8 cellular contexts compared by ENCODE assay signal in the genomic region with DNA sequence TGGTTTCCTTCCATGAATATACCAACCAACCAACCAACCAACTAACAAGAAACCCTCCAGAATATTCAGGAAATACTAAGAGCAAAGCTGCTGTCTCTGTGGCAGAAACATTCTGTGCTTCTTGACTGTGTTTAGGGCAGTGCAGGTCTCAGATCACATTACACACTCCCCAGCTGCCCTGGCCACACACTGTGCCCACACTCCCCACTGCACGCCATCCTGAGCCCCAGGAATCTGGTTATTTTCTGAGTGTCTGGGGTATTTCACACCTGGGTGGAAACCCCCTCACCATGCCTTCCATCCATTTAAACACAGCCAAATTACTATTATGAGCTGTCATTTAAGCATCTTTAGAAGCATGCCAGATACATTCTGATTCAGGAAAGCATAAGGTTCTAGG.
DNase-seq lines count a peak whose midpoint lies in the region; ATAC-seq, FAIRE-seq and TF ChIP-seq lines count a peak whose summit lies in the region.

No MANE protein-coding gene starts in this region.

- H3K79me1 ChIP-seq in trophoblast cell (ENCODE audit: low read length) = no peaks in the 10 kb centered on the region

- H3K27me3 ChIP-seq in Caco-2 (replicated peaks; ENCODE audit: control insufficient read depth, insufficient read depth, low read length) = no peaks in the 10 kb centered on the region
- H3K27me3 ChIP-seq in pancreas = no peaks in the 10 kb centered on the region
- no peaks in the 10 kb centered on the region for H3K27me3 ChIP-seq in trophoblast cell (ENCODE audit: insufficient read depth, low read length)

- no peak overlapping the region for H3K27ac ChIP-seq in pancreas
- H3K27ac ChIP-seq in trophoblast cell (ENCODE audit: low read depth, low read length) = no peak overlapping the region

- H3K9ac ChIP-seq in trophoblast cell (ENCODE audit: low read length) = no peak overlapping the region

- H3K27me3 Mint-ChIP-seq in Caco-2 (ENCODE audit: insufficient read depth, unreplicated experiment) = no peaks in the 10 kb centered on the region
- H3K27me3 Mint-ChIP-seq in activated naive CD8-positive, alpha-beta T cell treated with anti-CD3 and anti-CD28 coated beads for 36 hours = peaks cover 46% of the 10 kb centered on the region
- peaks cover 3% of the 10 kb centered on the region for H3K27me3 Mint-ChIP-seq in endothelial cell (ENCODE audit: unreplicated experiment)

- no TSS peak for BruUV-seq in Caco-2 (replicated peaks; lab: Mats Ljungman, UMichigan)

- no peak overlapping the region for H2BK12ac ChIP-seq in trophoblast cell (ENCODE audit: low read length)

- no peak overlapping the region for H2BK120ac ChIP-seq in trophoblast cell (ENCODE audit: insufficient read depth, low read length, poor library complexity)

- H2AFZ ChIP-seq in trophoblast cell (ENCODE audit: insufficient read depth, low read length, poor library complexity) = no peak overlapping the region

- no peak overlapping the region for H3K4me2 ChIP-seq in trophoblast cell (ENCODE audit: low read length)

- ATAC-seq in HG03565 (IDR thresholded peaks at IDR 0.05; ENCODE audit: unreplicated experiment) (peak; percentile 36), pancreas (peak in 3 of 4 donors; percentile 32 to 43 (median 33)), GM18517 (IDR thresholded peaks at IDR 0.05; ENCODE audit: unreplicated experiment) (no peak)

- H3K23ac ChIP-seq in trophoblast cell (ENCODE audit: low read length) = no peak overlapping the region

- H3K4ac ChIP-seq in trophoblast cell (ENCODE audit: low read depth, low read length) = no peak overlapping the region

- no peak for FAIRE-seq in pancreas (lab: Jason Lieb, UNC)

- no peaks in the 10 kb centered on the region for H3K9me3 Mint-ChIP-seq in Caco-2 (ENCODE audit: unreplicated experiment)
- H3K9me3 Mint-ChIP-seq in activated naive CD8-positive, alpha-beta T cell treated with anti-CD3 and anti-CD28 coated beads for 36 hours = peaks cover 4% of the 10 kb centered on the region
- no peaks in the 10 kb centered on the region for H3K9me3 Mint-ChIP-seq in endothelial cell (ENCODE audit: unreplicated experiment)

- H3K27ac Mint-ChIP-seq in Caco-2 (ENCODE audit: unreplicated experiment) (no peak overlapping the region), endothelial cell (ENCODE audit: unreplicated experiment) (no peak overlapping the region)
- H3K27ac Mint-ChIP-seq in activated naive CD8-positive, alpha-beta T cell treated with anti-CD3 and anti-CD28 coated beads for 36 hours = no peak overlapping the region

- H3K36me3 ChIP-seq in Caco-2 (ENCODE audit: control insufficient read depth, insufficient read depth, low read length) (no peaks in the 10 kb centered on the region), pancreas (no peaks in the 10 kb centered on the region), trophoblast cell (ENCODE audit: control insufficient read depth in 1 of 2, insufficient read depth in 2 of 2, low read length in 2 of 2) (no peaks in the 10 kb centered on the region)

- no peak overlapping the region for H2AK5ac ChIP-seq in trophoblast cell (ENCODE audit: low read length)

- WGBS in pancreas, 2 donors = 81% methylated on average over 1 of the region's 1 CpG
- no CpG with 5 or more reads among the region's 1 CpG for WGBS in trophoblast cell (ENCODE audit: extremely low coverage, insufficient coverage, insufficient read length)

- POLR2A ChIA-PET in Caco-2 (lab: Charles Lee) = no interaction called here

- H3K4me1 Mint-ChIP-seq in Caco-2 (ENCODE audit: low read depth, unreplicated experiment) = peaks cover 24% of the 10 kb centered on the region
- peaks cover 16% of the 10 kb centered on the region for H3K4me1 Mint-ChIP-seq in activated naive CD8-positive, alpha-beta T cell treated with anti-CD3 and anti-CD28 coated beads for 36 hours
- H3K4me1 Mint-ChIP-seq in endothelial cell (ENCODE audit: unreplicated experiment) = peaks cover 11% of the 10 kb centered on the region

- H3K4me1 ChIP-seq in Caco-2 (peaks cover 15% of the 10 kb centered on the region), pancreas (peaks cover 3 to 13% (median 7%) of the 10 kb centered on the region in 3 donors), trophoblast cell (ENCODE audit: control insufficient read depth in 1 of 2, insufficient read depth in 2 of 2, low read length in 2 of 2) (no peaks in the 10 kb centered on the region)

- H4K91ac ChIP-seq in trophoblast cell (ENCODE audit: low read depth, low read length) = no peak overlapping the region

- H4K12ac ChIP-seq in trophoblast cell (ENCODE audit: low read depth, low read length) = no peak overlapping the region

- intact Hi-C loops in Caco-2 (cut with micrococcal nuclease; ENCODE audit: unreplicated experiment) = loop anchor here (2.0 kb wide), 1 partner anchor 195 kb away; no protein-coding TSS in a partner anchor
- intact Hi-C loops in pancreas (cut with DNase I) = no loop called here

- TF ChIP-seq CTCF in Caco-2 (IDR thresholded peaks at IDR 0.05; ENCODE audit: insufficient read depth in 1 of 2, low read depth in 1 of 2, low read length in 1 of 2, severe bottlenecking in 1 of 2, unreplicated experiment in 1 of 2) (no peak), pancreas (IDR thresholded peaks at IDR 0.05) (no peak), endothelial cell (IDR thresholded peaks at IDR 0.05; ENCODE audit: unreplicated experiment) (no peak)

- no peak for DNase-seq in Caco-2
- peak; percentile 36 for DNase-seq in activated naive CD8-positive, alpha-beta T cell treated with anti-CD3 and anti-CD28 coated beads for 36 hours
- no peak for DNase-seq in pancreas
- no peak for DNase-seq in trophoblast cell
- no peak for DNase-seq in endothelial cell (ENCODE audit: low spot score)
- no peak for DNase-seq in mucosa of gallbladder (ENCODE audit: low spot score)

- H3K79me2 ChIP-seq in trophoblast cell (ENCODE audit: control insufficient read depth, insufficient read depth, low read length, poor library complexity) = no peaks in the 10 kb centered on the region

- H3K9me3 ChIP-seq in Caco-2 (0 out of 2 replicates have a peak, but pooled peaks cover 5% of the 10 kb centered on the region), pancreas (no peaks in the 10 kb centered on the region), trophoblast cell (ENCODE audit: insufficient read depth, low read depth, low read length) (no peaks in the 10 kb centered on the region)

- no peak overlapping the region for H2BK5ac ChIP-seq in trophoblast cell (ENCODE audit: low read depth, low read length, poor library complexity)

- no peak overlapping the region for H4K8ac ChIP-seq in trophoblast cell (ENCODE audit: low read depth, low read length)

- H3K18ac ChIP-seq in trophoblast cell (ENCODE audit: low read length) = no peak overlapping the region

- H3K4me3 ChIP-seq in Caco-2 (ENCODE audit: low read depth, low read length) (no peak overlapping the region), pancreas (no peak overlapping the region), trophoblast cell (ENCODE audit: low read depth, low read length) (no peak overlapping the region)

- CTCF ChIA-PET in Caco-2 (lab: Charles Lee) = no interaction called here

- H3K14ac ChIP-seq in trophoblast cell (ENCODE audit: low read length) = no peak overlapping the region

- H3K4me3 Mint-ChIP-seq in Caco-2 (ENCODE audit: unreplicated experiment) = peak overlapping the region; percentile 70
- peak overlapping the region; percentile 40 for H3K4me3 Mint-ChIP-seq in activated naive CD8-positive, alpha-beta T cell treated with anti-CD3 and anti-CD28 coated beads for 36 hours
- H3K4me3 Mint-ChIP-seq in endothelial cell (ENCODE audit: unreplicated experiment) = no peak overlapping the region

- H3K36me3 Mint-ChIP-seq in Caco-2 (ENCODE audit: insufficient read depth, unreplicated experiment) (no peaks in the 10 kb centered on the region), endothelial cell (ENCODE audit: low read depth, unreplicated experiment) (no peaks in the 10 kb centered on the region)
- H3K36me3 Mint-ChIP-seq in activated naive CD8-positive, alpha-beta T cell treated with anti-CD3 and anti-CD28 coated beads for 36 hours = no peaks in the 10 kb centered on the region
